In genomic region chr17:72604518-72604917, GRCh38 we compare ENCODE assay signal across 1 cellular context.
TF ChIP-seq lines count a peak whose summit lies in the region.

No MANE protein-coding gene starts in this region.

TF ChIP-seq in HepG2, 621 proteins besides CTCF, POLR2A, EP300 and RAD21 (continued from another document and continues in another):
- TF ChIP-seq ZNF574 (CRISPR knock-in tag; IDR thresholded peaks at IDR 0.05) (no peak; the same call in 1 of the 2 replicates), HBP1 (CRISPR knock-in tag; IDR thresholded peaks at IDR 0.05; ENCODE audit: low read depth) (peak; percentile 41; the same call in 1 of the 2 replicates), SKI (IDR thresholded peaks at IDR 0.05; ENCODE audit: partially characterized antibody) (peak; percentile 87), ZNF556 (CRISPR knock-in tag; IDR thresholded peaks at IDR 0.05; ENCODE audit: borderline replicate concordance) (no peak), ZNF83 (CRISPR knock-in tag; IDR thresholded peaks at IDR 0.05; ENCODE audit: borderline replicate concordance) (no peak), HNRNPL (IDR thresholded peaks at IDR 0.05; ENCODE audit: low read depth, low read length) (no peak), TBX3 (IDR thresholded peaks at IDR 0.05; ENCODE audit: borderline replicate concordance) (no peak), HDAC6 (IDR thresholded peaks at IDR 0.05; ENCODE audit: low read depth, low read length) (no peak), CCDC6 (CRISPR knock-in tag; IDR thresholded peaks at IDR 0.05) (peak; percentile 64; the same call in 1 of the 2 replicates), PLRG1 (conservative IDR thresholded peaks at IDR 0.05) (no peak), ZNF160 (CRISPR knock-in tag; IDR thresholded peaks at IDR 0.05) (no peak), MAX (IDR thresholded peaks at IDR 0.05) (peak; percentile 84), PHF8 (CRISPR knock-in tag; IDR thresholded peaks at IDR 0.05) (no peak), YY1 (IDR thresholded peaks at IDR 0.05; ENCODE audit: insufficient read depth, insufficient replicate concordance, low read depth, low read length) (peak; percentile 39), GLMP (CRISPR knock-in tag; IDR thresholded peaks at IDR 0.05; ENCODE audit: borderline replicate concordance) (no peak), NR2F2 (IDR thresholded peaks at IDR 0.05; ENCODE audit: borderline replicate concordance, low read depth) (peak; percentile 83; the same call in 1 of the 2 replicates), ZNF768 (CRISPR knock-in tag; IDR thresholded peaks at IDR 0.05) (no peak), BATF2 (CRISPR knock-in tag; IDR thresholded peaks at IDR 0.05) (no peak), NAIF1 (CRISPR knock-in tag; IDR thresholded peaks at IDR 0.05; ENCODE audit: borderline replicate concordance) (no peak), PBX2 (CRISPR knock-in tag; IDR thresholded peaks at IDR 0.05) (no peak), ZBTB3 (CRISPR knock-in tag; IDR thresholded peaks at IDR 0.05; ENCODE audit: borderline replicate concordance, low read depth) (no peak), HNRNPH1 (optimal IDR thresholded peaks at IDR 0.05; ENCODE audit: low read depth, low read length) (no peak), NPAS2 (CRISPR knock-in tag; IDR thresholded peaks at IDR 0.05; ENCODE audit: borderline replicate concordance) (no peak), TFDP2 (CRISPR knock-in tag; IDR thresholded peaks at IDR 0.05) (no peak), ZNF335 (CRISPR knock-in tag; IDR thresholded peaks at IDR 0.05) (no peak), ZNF639 (CRISPR knock-in tag; conservative IDR thresholded peaks at IDR 0.05) (peak; percentile 37; the same call in 1 of the 2 replicates), THRA (CRISPR knock-in tag; IDR thresholded peaks at IDR 0.05; ENCODE audit: borderline replicate concordance) (peak; percentile 99), ZFY (CRISPR knock-in tag; IDR thresholded peaks at IDR 0.05) (0 out of 2 replicates have a peak, but pooled peaks have one; percentile 29), ZNF547 (CRISPR knock-in tag; IDR thresholded peaks at IDR 0.05) (peak; percentile 46; the same call in 1 of the 2 replicates), ZNF740 (CRISPR knock-in tag; IDR thresholded peaks at IDR 0.05) (no peak), KDM4B (CRISPR knock-in tag; IDR thresholded peaks at IDR 0.05) (0 out of 2 replicates have a peak, but pooled peaks have one; percentile 55), ZBTB40 (IDR thresholded peaks at IDR 0.05) (no peak), ZBTB40 (CRISPR knock-in tag; IDR thresholded peaks at IDR 0.05) (no peak; the same call in 1 of the 2 replicates), ZNF775 (CRISPR knock-in tag; IDR thresholded peaks at IDR 0.05; ENCODE audit: borderline replicate concordance) (no peak)
